ENCODE assay signal across 8 cellular contexts in genomic region chr19:4473708-4474503, GRCh38. TPM values are rescaled to one million over a fixed set of nuclear protein-coding genes. Genes with fewer than 3 reads are reported as not detected.
DNase-seq lines count a peak whose midpoint lies in the region; ATAC-seq and TF ChIP-seq lines count a peak whose summit lies in the region.

No MANE protein-coding gene starts in this region.

- TF ChIP-seq POLR2A in sigmoid colon (IDR thresholded peaks at IDR 0.05): no peak

- no peaks in the 10 kb centered on the region for H3K27me3 ChIP-seq in RWPE2 (ENCODE audit: insufficient read depth, poor library complexity, severe bottlenecking)
- no peaks in the 10 kb centered on the region for H3K27me3 ChIP-seq in sigmoid colon

- H3K9me3 ChIP-seq in RWPE2 (ENCODE audit: severe bottlenecking) (no peaks in the 10 kb centered on the region), sigmoid colon (no peaks in the 10 kb centered on the region)

- intact Hi-C loops in sigmoid colon (cut with DNase I): loop anchor here (5.0 kb wide), 1 partner anchor 507 kb away; no protein-coding TSS in a partner anchor

- H3K4me1 ChIP-seq in RWPE2 (ENCODE audit: insufficient read depth, poor library complexity, severe bottlenecking): no peaks in the 10 kb centered on the region
- H3K4me1 ChIP-seq in sigmoid colon: peaks cover 0 to 33% (median 27%) of the 10 kb centered on the region in 4 donors

- no peak for TF ChIP-seq EP300 in sigmoid colon (IDR thresholded peaks at IDR 0.05)

- H3K27ac ChIP-seq in RWPE2 (ENCODE audit: poor library complexity, severe bottlenecking) (peak overlapping the region; percentile 74), sigmoid colon (peak overlapping the region; percentile 14 to 95 (median 84))

- DNase-seq in GM03348 (ENCODE audit: low spot score): peak; percentile 43
- DNase-seq in RWPE2 (ENCODE audit: low spot score): no peak
- DNase-seq in epithelial cell of esophagus (ENCODE audit: low read depth): no peak
- no peak for DNase-seq in sigmoid colon
- no peak for DNase-seq in COLO829 (ENCODE audit: low spot score)
- DNase-seq in cerebellar nuclear complex (lab: John Stamatoyannopoulos, UW): no peak

- WGBS in sigmoid colon, 2 donors: 41 to 75% methylated on average over 25 of the region's 25 CpGs

- ATAC-seq in RWPE2 (ENCODE audit: low read depth): no peak
- ATAC-seq in GM21526 (IDR thresholded peaks at IDR 0.05; ENCODE audit: low FRiP score, unreplicated experiment): no peak
- ATAC-seq in HG03565 (IDR thresholded peaks at IDR 0.05; ENCODE audit: unreplicated experiment): no peak

- peaks cover 14% of the 10 kb centered on the region for H3K36me3 ChIP-seq in RWPE2 (ENCODE audit: low read depth)
- H3K36me3 ChIP-seq in sigmoid colon: peaks cover 6 to 38% (median 14%) of the 10 kb centered on the region in 4 donors

- TF ChIP-seq CTCF in RWPE2 (IDR thresholded peaks at IDR 0.05; ENCODE audit: poor library complexity, severe bottlenecking): no peak
- no peak for TF ChIP-seq CTCF in epithelial cell of esophagus (IDR thresholded peaks at IDR 0.05; ENCODE audit: insufficient read depth, low read depth, low read length, missing control alignments)
- TF ChIP-seq CTCF in sigmoid colon (IDR thresholded peaks at IDR 0.05): no peak

- H3K4me3 ChIP-seq in RWPE2 (ENCODE audit: severe bottlenecking) (peak overlapping the region; percentile 23), epithelial cell of esophagus (ENCODE audit: low read length) (peak overlapping the region; percentile 77), sigmoid colon (peak overlapping the region in 3 of 4 donors; percentile 94 to 100 (median 99))

RNA-seq across cellular contexts. Expression of gene HDGFL2, which starts 1.8 kb away (rescaled TPM):
- total RNA-seq in sigmoid colon: 10 to 100 TPM; 31.0 to 45.5 (median 40.4) TPM
- 10 to 100 TPM; 19.8 to 78.2 (median 22.2) TPM for polyA plus RNA-seq in sigmoid colon

RNA-seq across cellular contexts. Expression of gene UBXN6, which starts 16.3 kb away (rescaled TPM):
- total RNA-seq in sigmoid colon: 100 to 1,000 TPM in 1 of 4 donors, 10 to 100 TPM in 3; 47.1 to 103 (median 62.7) TPM
- 100 to 1,000 TPM in 2 of 3 donors, 10 to 100 TPM in 1; 96.3 to 160 (median 114) TPM for polyA plus RNA-seq in sigmoid colon

RNA-seq across cellular contexts. Expression of gene PLIN4, which starts 44.4 kb away (rescaled TPM):
- 10 to 100 TPM; 41.3 to 71.7 (median 55.9) TPM for total RNA-seq in sigmoid colon
- 10 to 100 TPM in 1 of 3 donors, 1 to 10 TPM in 1, under 1 TPM in 1; 0.69 to 22.3 (median 1.8) TPM for polyA plus RNA-seq in sigmoid colon

Comparison
In these comparisons a context has a peak if more than half of its experiments do, and no peak if none do; other contexts are left out.
1. H3K4me3 ChIP-seq: peak in every context shown above with its lines; median percentile 99 in sigmoid colon; 77 in epithelial cell of esophagus; 23 in RWPE2.